Comparison of ENCODE assay signal across 1 cellular context in the genomic region with DNA sequence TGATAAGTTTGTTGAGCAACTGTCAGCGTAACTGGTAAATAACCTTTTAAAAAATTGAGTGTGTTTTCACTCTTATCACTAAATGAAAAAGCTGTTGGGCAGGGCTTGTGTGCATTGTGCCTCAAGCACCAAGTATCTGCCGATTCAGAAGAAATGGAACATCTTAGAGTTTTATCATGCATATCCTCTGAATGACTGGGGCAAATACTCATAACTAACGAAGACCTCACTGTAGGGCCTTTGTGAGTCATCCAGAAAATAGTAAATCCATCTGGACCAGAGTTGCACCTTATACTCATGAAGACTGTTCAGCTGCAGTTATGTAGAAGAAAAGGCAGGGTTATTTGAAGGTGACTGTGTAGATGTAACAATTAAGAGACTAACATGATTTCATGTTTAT.
A peak's percentile ranks its signal among the peaks of the same experiment; 100 is the strongest.
TF ChIP-seq lines count a peak whose summit lies in the region.

No MANE protein-coding gene starts in this region.

TF ChIP-seq in GM12878, 131 proteins besides CTCF, POLR2A, EP300 and RAD21:
- TF ChIP-seq, protein P1, sequence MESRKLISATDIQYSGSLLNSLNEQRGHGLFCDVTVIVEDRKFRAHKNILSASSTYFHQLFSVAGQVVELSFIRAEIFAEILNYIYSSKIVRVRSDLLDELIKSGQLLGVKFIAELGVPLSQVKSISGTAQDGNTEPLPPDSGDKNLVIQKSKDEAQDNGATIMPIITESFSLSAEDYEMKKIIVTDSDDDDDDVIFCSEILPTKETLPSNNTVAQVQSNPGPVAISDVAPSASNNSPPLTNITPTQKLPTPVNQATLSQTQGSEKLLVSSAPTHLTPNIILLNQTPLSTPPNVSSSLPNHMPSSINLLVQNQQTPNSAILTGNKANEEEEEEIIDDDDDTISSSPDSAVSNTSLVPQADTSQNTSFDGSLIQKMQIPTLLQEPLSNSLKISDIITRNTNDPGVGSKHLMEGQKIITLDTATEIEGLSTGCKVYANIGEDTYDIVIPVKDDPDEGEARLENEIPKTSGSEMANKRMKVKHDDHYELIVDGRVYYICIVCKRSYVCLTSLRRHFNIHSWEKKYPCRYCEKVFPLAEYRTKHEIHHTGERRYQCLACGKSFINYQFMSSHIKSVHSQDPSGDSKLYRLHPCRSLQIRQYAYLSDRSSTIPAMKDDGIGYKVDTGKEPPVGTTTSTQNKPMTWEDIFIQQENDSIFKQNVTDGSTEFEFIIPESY (IDR thresholded peaks at IDR 0.05), result no peak
- TF ChIP-seq, protein P2, sequence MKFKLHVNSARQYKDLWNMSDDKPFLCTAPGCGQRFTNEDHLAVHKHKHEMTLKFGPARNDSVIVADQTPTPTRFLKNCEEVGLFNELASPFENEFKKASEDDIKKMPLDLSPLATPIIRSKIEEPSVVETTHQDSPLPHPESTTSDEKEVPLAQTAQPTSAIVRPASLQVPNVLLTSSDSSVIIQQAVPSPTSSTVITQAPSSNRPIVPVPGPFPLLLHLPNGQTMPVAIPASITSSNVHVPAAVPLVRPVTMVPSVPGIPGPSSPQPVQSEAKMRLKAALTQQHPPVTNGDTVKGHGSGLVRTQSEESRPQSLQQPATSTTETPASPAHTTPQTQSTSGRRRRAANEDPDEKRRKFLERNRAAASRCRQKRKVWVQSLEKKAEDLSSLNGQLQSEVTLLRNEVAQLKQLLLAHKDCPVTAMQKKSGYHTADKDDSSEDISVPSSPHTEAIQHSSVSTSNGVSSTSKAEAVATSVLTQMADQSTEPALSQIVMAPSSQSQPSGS (IDR thresholded peaks at IDR 0.05; ENCODE audit: low read length), result peak; percentile 31; the same call in 1 of the 2 replicates
- TF ChIP-seq, protein P3, sequence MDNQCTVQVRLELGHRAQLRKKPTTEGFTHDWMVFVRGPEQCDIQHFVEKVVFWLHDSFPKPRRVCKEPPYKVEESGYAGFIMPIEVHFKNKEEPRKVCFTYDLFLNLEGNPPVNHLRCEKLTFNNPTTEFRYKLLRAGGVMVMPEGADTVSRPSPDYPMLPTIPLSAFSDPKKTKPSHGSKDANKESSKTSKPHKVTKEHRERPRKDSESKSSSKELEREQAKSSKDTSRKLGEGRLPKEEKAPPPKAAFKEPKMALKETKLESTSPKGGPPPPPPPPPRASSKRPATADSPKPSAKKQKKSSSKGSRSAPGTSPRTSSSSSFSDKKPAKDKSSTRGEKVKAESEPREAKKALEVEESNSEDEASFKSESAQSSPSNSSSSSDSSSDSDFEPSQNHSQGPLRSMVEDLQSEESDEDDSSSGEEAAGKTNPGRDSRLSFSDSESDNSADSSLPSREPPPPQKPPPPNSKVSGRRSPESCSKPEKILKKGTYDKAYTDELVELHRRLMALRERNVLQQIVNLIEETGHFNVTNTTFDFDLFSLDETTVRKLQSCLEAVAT (IDR thresholded peaks at IDR 0.05), result no peak
- TF ChIP-seq IKZF2 (IDR thresholded peaks at IDR 0.05) (peak; percentile 23 to 57; a peak in 2 of 4 replicates), JUNB (IDR thresholded peaks at IDR 0.05) (peak; percentile 56; the same call in 1 of the 2 replicates), PAX5 (IDR thresholded peaks at IDR 0.05; ENCODE audit: borderline replicate concordance, low read depth, low read length) (no peak), ZNF274 (IDR thresholded peaks at IDR 0.05; ENCODE audit: insufficient read depth, insufficient read length) (no peak), SMARCA5 (IDR thresholded peaks at IDR 0.05) (no peak), RBBP5 (conservative IDR thresholded peaks at IDR 0.05) (no peak), NFYA (IDR thresholded peaks at IDR 0.05; ENCODE audit: borderline replicate concordance, low read depth, low read length) (no peak), SMC3 (IDR thresholded peaks at IDR 0.05; ENCODE audit: borderline replicate concordance, low read length) (no peak), CHD1 (IDR thresholded peaks at IDR 0.05; ENCODE audit: low read depth, low read length) (no peak), IRF4 (IDR thresholded peaks at IDR 0.05; ENCODE audit: low read depth, low read length) (peak; percentile 35; the same call in 1 of the 2 replicates), DPF2 (IDR thresholded peaks at IDR 0.05) (0 out of 2 replicates have a peak, but pooled peaks have one; percentile 32), MYC (IDR thresholded peaks at IDR 0.05; ENCODE audit: insufficient read depth, insufficient read length, insufficient replicate concordance, low read length, severe bottlenecking) (no peak), BCL11A (IDR thresholded peaks at IDR 0.05; ENCODE audit: low read depth, low read length) (0 out of 2 replicates have a peak, but pooled peaks have one; percentile 15), FOS (IDR thresholded peaks at IDR 0.05; ENCODE audit: borderline replicate concordance, extremely low read depth, insufficient read length) (no peak), NFIC (IDR thresholded peaks at IDR 0.05; ENCODE audit: low read depth, low read length) (0 out of 2 replicates have a peak, but pooled peaks have one; percentile 34), TCF7 (IDR thresholded peaks at IDR 0.05; ENCODE audit: borderline replicate concordance) (0 out of 2 replicates have a peak, but pooled peaks have one; percentile 33)
- TF ChIP-seq, protein P4, sequence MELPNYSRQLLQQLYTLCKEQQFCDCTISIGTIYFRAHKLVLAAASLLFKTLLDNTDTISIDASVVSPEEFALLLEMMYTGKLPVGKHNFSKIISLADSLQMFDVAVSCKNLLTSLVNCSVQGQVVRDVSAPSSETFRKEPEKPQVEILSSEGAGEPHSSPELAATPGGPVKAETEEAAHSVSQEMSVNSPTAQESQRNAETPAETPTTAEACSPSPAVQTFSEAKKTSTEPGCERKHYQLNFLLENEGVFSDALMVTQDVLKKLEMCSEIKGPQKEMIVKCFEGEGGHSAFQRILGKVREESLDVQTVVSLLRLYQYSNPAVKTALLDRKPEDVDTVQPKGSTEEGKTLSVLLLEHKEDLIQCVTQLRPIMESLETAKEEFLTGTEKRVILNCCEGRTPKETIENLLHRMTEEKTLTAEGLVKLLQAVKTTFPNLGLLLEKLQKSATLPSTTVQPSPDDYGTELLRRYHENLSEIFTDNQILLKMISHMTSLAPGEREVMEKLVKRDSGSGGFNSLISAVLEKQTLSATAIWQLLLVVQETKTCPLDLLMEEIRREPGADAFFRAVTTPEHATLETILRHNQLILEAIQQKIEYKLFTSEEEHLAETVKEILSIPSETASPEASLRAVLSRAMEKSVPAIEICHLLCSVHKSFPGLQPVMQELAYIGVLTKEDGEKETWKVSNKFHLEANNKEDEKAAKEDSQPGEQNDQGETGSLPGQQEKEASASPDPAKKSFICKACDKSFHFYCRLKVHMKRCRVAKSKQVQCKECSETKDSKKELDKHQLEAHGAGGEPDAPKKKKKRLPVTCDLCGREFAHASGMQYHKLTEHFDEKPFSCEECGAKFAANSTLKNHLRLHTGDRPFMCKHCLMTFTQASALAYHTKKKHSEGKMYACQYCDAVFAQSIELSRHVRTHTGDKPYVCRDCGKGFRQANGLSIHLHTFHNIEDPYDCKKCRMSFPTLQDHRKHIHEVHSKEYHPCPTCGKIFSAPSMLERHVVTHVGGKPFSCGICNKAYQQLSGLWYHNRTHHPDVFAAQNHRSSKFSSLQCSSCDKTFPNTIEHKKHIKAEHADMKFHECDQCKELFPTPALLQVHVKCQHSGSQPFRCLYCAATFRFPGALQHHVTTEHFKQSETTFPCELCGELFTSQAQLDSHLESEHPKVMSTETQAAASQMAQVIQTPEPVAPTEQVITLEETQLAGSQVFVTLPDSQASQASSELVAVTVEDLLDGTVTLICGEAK (IDR thresholded peaks at IDR 0.05; ENCODE audit: borderline replicate concordance), result no peak
- TF ChIP-seq, protein P5, sequence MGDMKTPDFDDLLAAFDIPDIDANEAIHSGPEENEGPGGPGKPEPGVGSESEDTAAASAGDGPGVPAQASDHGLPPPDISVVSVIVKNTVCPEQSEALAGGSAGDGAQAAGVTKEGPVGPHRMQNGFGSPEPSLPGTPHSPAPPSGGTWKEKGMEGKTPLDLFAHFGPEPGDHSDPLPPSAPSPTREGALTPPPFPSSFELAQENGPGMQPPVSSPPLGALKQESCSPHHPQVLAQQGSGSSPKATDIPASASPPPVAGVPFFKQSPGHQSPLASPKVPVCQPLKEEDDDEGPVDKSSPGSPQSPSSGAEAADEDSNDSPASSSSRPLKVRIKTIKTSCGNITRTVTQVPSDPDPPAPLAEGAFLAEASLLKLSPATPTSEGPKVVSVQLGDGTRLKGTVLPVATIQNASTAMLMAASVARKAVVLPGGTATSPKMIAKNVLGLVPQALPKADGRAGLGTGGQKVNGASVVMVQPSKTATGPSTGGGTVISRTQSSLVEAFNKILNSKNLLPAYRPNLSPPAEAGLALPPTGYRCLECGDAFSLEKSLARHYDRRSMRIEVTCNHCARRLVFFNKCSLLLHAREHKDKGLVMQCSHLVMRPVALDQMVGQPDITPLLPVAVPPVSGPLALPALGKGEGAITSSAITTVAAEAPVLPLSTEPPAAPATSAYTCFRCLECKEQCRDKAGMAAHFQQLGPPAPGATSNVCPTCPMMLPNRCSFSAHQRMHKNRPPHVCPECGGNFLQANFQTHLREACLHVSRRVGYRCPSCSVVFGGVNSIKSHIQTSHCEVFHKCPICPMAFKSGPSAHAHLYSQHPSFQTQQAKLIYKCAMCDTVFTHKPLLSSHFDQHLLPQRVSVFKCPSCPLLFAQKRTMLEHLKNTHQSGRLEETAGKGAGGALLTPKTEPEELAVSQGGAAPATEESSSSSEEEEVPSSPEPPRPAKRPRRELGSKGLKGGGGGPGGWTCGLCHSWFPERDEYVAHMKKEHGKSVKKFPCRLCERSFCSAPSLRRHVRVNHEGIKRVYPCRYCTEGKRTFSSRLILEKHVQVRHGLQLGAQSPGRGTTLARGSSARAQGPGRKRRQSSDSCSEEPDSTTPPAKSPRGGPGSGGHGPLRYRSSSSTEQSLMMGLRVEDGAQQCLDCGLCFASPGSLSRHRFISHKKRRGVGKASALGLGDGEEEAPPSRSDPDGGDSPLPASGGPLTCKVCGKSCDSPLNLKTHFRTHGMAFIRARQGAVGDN (IDR thresholded peaks at IDR 0.05), result no peak
- TF ChIP-seq, protein P6, sequence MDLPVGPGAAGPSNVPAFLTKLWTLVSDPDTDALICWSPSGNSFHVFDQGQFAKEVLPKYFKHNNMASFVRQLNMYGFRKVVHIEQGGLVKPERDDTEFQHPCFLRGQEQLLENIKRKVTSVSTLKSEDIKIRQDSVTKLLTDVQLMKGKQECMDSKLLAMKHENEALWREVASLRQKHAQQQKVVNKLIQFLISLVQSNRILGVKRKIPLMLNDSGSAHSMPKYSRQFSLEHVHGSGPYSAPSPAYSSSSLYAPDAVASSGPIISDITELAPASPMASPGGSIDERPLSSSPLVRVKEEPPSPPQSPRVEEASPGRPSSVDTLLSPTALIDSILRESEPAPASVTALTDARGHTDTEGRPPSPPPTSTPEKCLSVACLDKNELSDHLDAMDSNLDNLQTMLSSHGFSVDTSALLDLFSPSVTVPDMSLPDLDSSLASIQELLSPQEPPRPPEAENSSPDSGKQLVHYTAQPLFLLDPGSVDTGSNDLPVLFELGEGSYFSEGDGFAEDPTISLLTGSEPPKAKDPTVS (IDR thresholded peaks at IDR 0.05; ENCODE audit: low read depth, low read length), result no peak
- TF ChIP-seq, protein P7, sequence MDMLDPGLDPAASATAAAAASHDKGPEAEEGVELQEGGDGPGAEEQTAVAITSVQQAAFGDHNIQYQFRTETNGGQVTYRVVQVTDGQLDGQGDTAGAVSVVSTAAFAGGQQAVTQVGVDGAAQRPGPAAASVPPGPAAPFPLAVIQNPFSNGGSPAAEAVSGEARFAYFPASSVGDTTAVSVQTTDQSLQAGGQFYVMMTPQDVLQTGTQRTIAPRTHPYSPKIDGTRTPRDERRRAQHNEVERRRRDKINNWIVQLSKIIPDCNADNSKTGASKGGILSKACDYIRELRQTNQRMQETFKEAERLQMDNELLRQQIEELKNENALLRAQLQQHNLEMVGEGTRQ (IDR thresholded peaks at IDR 0.05; ENCODE audit: borderline replicate concordance, low read depth, low read length), result no peak
